In genomic region chr1:230197644-230198567, GRCh38 we compare ENCODE assay signal across 1 cellular context.
A peak's percentile ranks its signal among the peaks of the same experiment; 100 is the strongest.
TF ChIP-seq lines count a peak whose summit lies in the region.

No MANE protein-coding gene starts in this region.

TF ChIP-seq in K562, 482 proteins besides CTCF, POLR2A, EP300 and RAD21:
- TF ChIP-seq, protein P1, sequence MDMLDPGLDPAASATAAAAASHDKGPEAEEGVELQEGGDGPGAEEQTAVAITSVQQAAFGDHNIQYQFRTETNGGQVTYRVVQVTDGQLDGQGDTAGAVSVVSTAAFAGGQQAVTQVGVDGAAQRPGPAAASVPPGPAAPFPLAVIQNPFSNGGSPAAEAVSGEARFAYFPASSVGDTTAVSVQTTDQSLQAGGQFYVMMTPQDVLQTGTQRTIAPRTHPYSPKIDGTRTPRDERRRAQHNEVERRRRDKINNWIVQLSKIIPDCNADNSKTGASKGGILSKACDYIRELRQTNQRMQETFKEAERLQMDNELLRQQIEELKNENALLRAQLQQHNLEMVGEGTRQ (CRISPR knock-in tag; IDR thresholded peaks at IDR 0.05) = no peak
- no peak for TF ChIP-seq POLR2AphosphoS2 (IDR thresholded peaks at IDR 0.05; ENCODE audit: low read length)
- no peak for TF ChIP-seq HSF4 (CRISPR knock-in tag; IDR thresholded peaks at IDR 0.05; ENCODE audit: borderline replicate concordance)
- no peak for TF ChIP-seq NFRKB (IDR thresholded peaks at IDR 0.05; ENCODE audit: low read depth)
- TF ChIP-seq, protein P2, sequence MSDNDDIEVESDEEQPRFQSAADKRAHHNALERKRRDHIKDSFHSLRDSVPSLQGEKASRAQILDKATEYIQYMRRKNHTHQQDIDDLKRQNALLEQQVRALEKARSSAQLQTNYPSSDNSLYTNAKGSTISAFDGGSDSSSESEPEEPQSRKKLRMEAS (CRISPR knock-in tag; IDR thresholded peaks at IDR 0.05) = 0 out of 2 replicates have a peak, but pooled peaks have one; percentile 14
- 0 out of 2 replicates have a peak, but pooled peaks have one; percentile 7 for TF ChIP-seq POLR2G (IDR thresholded peaks at IDR 0.05; ENCODE audit: low read depth, low read length)
- TF ChIP-seq RUNX1 (IDR thresholded peaks at IDR 0.05; ENCODE audit: low read depth) = no peak
- TF ChIP-seq ZNF764 (CRISPR knock-in tag; IDR thresholded peaks at IDR 0.05; ENCODE audit: low read depth) = no peak
- TF ChIP-seq MITF (IDR thresholded peaks at IDR 0.05) = no peak
- no peak for TF ChIP-seq EZH2 (IDR thresholded peaks at IDR 0.05; ENCODE audit: borderline replicate concordance, low read depth, low read length)
- TF ChIP-seq PTRF (tag; IDR thresholded peaks at IDR 0.05) = no peak
- TF ChIP-seq, protein P3, sequence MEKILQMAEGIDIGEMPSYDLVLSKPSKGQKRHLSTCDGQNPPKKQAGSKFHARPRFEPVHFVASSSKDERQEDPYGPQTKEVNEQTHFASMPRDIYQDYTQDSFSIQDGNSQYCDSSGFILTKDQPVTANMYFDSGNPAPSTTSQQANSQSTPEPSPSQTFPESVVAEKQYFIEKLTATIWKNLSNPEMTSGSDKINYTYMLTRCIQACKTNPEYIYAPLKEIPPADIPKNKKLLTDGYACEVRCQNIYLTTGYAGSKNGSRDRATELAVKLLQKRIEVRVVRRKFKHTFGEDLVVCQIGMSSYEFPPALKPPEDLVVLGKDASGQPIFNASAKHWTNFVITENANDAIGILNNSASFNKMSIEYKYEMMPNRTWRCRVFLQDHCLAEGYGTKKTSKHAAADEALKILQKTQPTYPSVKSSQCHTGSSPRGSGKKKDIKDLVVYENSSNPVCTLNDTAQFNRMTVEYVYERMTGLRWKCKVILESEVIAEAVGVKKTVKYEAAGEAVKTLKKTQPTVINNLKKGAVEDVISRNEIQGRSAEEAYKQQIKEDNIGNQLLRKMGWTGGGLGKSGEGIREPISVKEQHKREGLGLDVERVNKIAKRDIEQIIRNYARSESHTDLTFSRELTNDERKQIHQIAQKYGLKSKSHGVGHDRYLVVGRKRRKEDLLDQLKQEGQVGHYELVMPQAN (IDR thresholded peaks at IDR 0.05; ENCODE audit: borderline replicate concordance) = no peak
- no peak for TF ChIP-seq MYBL2 (IDR thresholded peaks at IDR 0.05; ENCODE audit: low read depth)
- no peak for TF ChIP-seq MYBL2 (CRISPR knock-in tag; IDR thresholded peaks at IDR 0.05; ENCODE audit: borderline replicate concordance)
- no peak for TF ChIP-seq SAFB (IDR thresholded peaks at IDR 0.05; ENCODE audit: borderline replicate concordance, low read depth, low read length)
- no peak for TF ChIP-seq ZNF140 (CRISPR knock-in tag; IDR thresholded peaks at IDR 0.05)
- no peak for TF ChIP-seq HCFC1 (IDR thresholded peaks at IDR 0.05; ENCODE audit: low read depth, low read length)
- TF ChIP-seq ZNF165 (CRISPR knock-in tag; IDR thresholded peaks at IDR 0.05; ENCODE audit: borderline replicate concordance) = no peak
- TF ChIP-seq HMGN3 (IDR thresholded peaks at IDR 0.05; ENCODE audit: borderline replicate concordance, extremely low read depth, insufficient read length, low read depth, low read length) = no peak
- TF ChIP-seq TCFL5 (CRISPR knock-in tag; conservative IDR thresholded peaks at IDR 0.05) = no peak
- TF ChIP-seq TEAD4 (IDR thresholded peaks at IDR 0.05; ENCODE audit: low read length) = no peak
- TF ChIP-seq TEAD4 (CRISPR knock-in tag; IDR thresholded peaks at IDR 0.05; ENCODE audit: borderline replicate concordance) = 0 out of 2 replicates have a peak, but pooled peaks have one; percentile 17
- no peak for TF ChIP-seq GATA2 (CRISPR knock-in tag; IDR thresholded peaks at IDR 0.05)
- TF ChIP-seq ZNF239 (CRISPR knock-in tag; IDR thresholded peaks at IDR 0.05) = no peak
- no peak for TF ChIP-seq NR4A1 (CRISPR knock-in tag; IDR thresholded peaks at IDR 0.05)
- no peak for TF ChIP-seq NR4A1 (tag; IDR thresholded peaks at IDR 0.05)
- no peak for TF ChIP-seq TSHZ1 (CRISPR knock-in tag; IDR thresholded peaks at IDR 0.05)
- TF ChIP-seq ERF (CRISPR knock-in tag; IDR thresholded peaks at IDR 0.05) = no peak
- TF ChIP-seq FOXJ2 (tag; IDR thresholded peaks at IDR 0.05) = no peak
